ENCODE assay signal across 24 cellular contexts in genomic region chr22:50479686-50480085, GRCh38. TPM values are rescaled to one million over a fixed set of nuclear protein-coding genes. Genes with fewer than 3 reads are reported as not detected.
DNase-seq lines count a peak whose midpoint lies in the region; ATAC-seq lines count a peak whose summit lies in the region.
"Had no signal": no experiment of that assay in that cellular context is flagged by ENCODE, and none has a peak within 500 bp of the region (broad histone marks: within the 10 kb centered on the region; RNA-seq: fewer than 3 reads in every experiment).

No MANE protein-coding gene starts in this region.

- H3K27me3 ChIP-seq in CD4-positive, CD25-positive, alpha-beta regulatory T cell (ENCODE audit: control insufficient read depth, insufficient read depth, low read length), result no peaks in the 10 kb centered on the region
- no peaks in the 10 kb centered on the region for H3K27me3 ChIP-seq in CD8-positive, alpha-beta memory T cell (ENCODE audit: insufficient read depth, low read length, poor library complexity, severe bottlenecking)
- H3K27me3 ChIP-seq in naive thymus-derived CD4-positive, alpha-beta T cell (ENCODE audit: control insufficient read depth in 2 of 2, insufficient read depth in 2 of 2, low read length in 2 of 2), result no peaks in the 10 kb centered on the region

- H3K4me3 ChIP-seq in CD4-positive, CD25-positive, alpha-beta regulatory T cell (ENCODE audit: low read depth, low read length), result no peak overlapping the region
- H3K4me3 ChIP-seq in CD8-positive, alpha-beta memory T cell (ENCODE audit: low read length), result no peak overlapping the region
- H3K4me3 ChIP-seq in naive thymus-derived CD4-positive, alpha-beta T cell (ENCODE audit: low read length), result no peak overlapping the region
- H3K4me3 ChIP-seq: gastrocnemius medialis, mucosa of descending colon had no signal

- POLR2A ChIA-PET in CD8-positive, alpha-beta memory T cell (lab: Charles Lee), result interaction anchor here (1.0 kb wide), 1 partner anchor 10 kb away, joined by 3 read pairs; no protein-coding TSS in a partner anchor
- POLR2A ChIA-PET in activated CD8-positive, alpha-beta T cell treated with anti-CD3 and anti-CD28 coated beads, Interleukin-2, amount 10 ng/mL, durations not matched to agents 7 days and 5 days (lab: Charles Lee), result interaction anchor here (1.0 to 1.2 kb wide), 3 partner anchors 9 to 50 kb away, joined by 3 to 4 read pairs (median 4); partner anchors contain the start of genes SCO2 and TYMP
- POLR2A ChIA-PET in naive thymus-derived CD4-positive, alpha-beta T cell (lab: Charles Lee), result interaction anchor here (1.0 to 2.9 kb wide), 5 partner anchors 10 to 36 kb away, joined by 3 to 11 read pairs (median 4); partner anchors contain the start of genes LMF2 and NCAPH2

- H3K9me3 Mint-ChIP-seq in CD4-positive, CD25-positive, alpha-beta regulatory T cell, result no peaks in the 10 kb centered on the region
- H3K9me3 Mint-ChIP-seq in CD8-positive, alpha-beta memory T cell, result no peaks in the 10 kb centered on the region
- no peaks in the 10 kb centered on the region for H3K9me3 Mint-ChIP-seq in activated CD8-positive, alpha-beta T cell treated with anti-CD3 and anti-CD28 coated beads, Interleukin-2, amount 10 ng/mL, durations not matched to agents 7 days and 5 days (ENCODE audit: insufficient read depth)
- H3K9me3 Mint-ChIP-seq in naive thymus-derived CD4-positive, alpha-beta T cell, result no peaks in the 10 kb centered on the region

- DNase-seq in CD4-positive, CD25-positive, alpha-beta regulatory T cell, result no peak
- DNase-seq in CD8-positive, alpha-beta memory T cell, result no peak
- no peak for DNase-seq in activated CD8-positive, alpha-beta T cell treated with anti-CD3 and anti-CD28 coated beads, Interleukin-2, amount 10 ng/mL, durations not matched to agents 7 days and 5 days
- no peak for DNase-seq in naive thymus-derived CD4-positive, alpha-beta T cell
- DNase-seq in NCI-H128 (lab: John Stamatoyannopoulos, UW; ENCODE audit: unreplicated experiment) (no peak), NCI-H1694 (lab: John Stamatoyannopoulos, UW) (no peak)
- DNase-seq: activated CD4-positive, alpha-beta T cell treated with anti-CD3 and anti-CD28 coated beads for 48 hours; AML-193; dermis blood vessel endothelial cell; erythroblast; gastrocnemius medialis; GF-D8; MM.1S; NCI-H1930; NCI-H510A treated with DMSO at 0.1 percent for 48 hours; posterior cingulate gyrus; SHP77; stimulated activated CD4-positive, alpha-beta T cell treated with anti-CD3 and anti-CD28 coated beads, Interleukin-4, amount 100 ng/mL, for 1 hour; T1000 had no signal

- H3K27me3 Mint-ChIP-seq in CD4-positive, CD25-positive, alpha-beta regulatory T cell, result peaks cover 21% of the 10 kb centered on the region
- H3K27me3 Mint-ChIP-seq in CD8-positive, alpha-beta memory T cell, result no peaks in the 10 kb centered on the region
- peaks cover 21% of the 10 kb centered on the region for H3K27me3 Mint-ChIP-seq in activated CD8-positive, alpha-beta T cell treated with anti-CD3 and anti-CD28 coated beads, Interleukin-2, amount 10 ng/mL, durations not matched to agents 7 days and 5 days (ENCODE audit: low read depth)
- peaks cover 0 to 28% (median 0%) of the 10 kb centered on the region in 5 donors for H3K27me3 Mint-ChIP-seq in naive thymus-derived CD4-positive, alpha-beta T cell

- H3K4me1 Mint-ChIP-seq in CD4-positive, CD25-positive, alpha-beta regulatory T cell, result peaks cover 0 to 18% (median 7%) of the 10 kb centered on the region in 4 donors
- peaks cover 7 to 13% (median 9%) of the 10 kb centered on the region in 3 donors for H3K4me1 Mint-ChIP-seq in CD8-positive, alpha-beta memory T cell
- H3K4me1 Mint-ChIP-seq in activated CD8-positive, alpha-beta T cell treated with anti-CD3 and anti-CD28 coated beads, Interleukin-2, amount 10 ng/mL, durations not matched to agents 7 days and 5 days (ENCODE audit: low read depth), result peaks cover 21% of the 10 kb centered on the region
- H3K4me1 Mint-ChIP-seq in naive thymus-derived CD4-positive, alpha-beta T cell, result peaks cover 0 to 19% (median 10%) of the 10 kb centered on the region in 7 donors

- no peaks in the 10 kb centered on the region for H3K36me3 Mint-ChIP-seq in CD4-positive, CD25-positive, alpha-beta regulatory T cell
- H3K36me3 Mint-ChIP-seq in CD8-positive, alpha-beta memory T cell, result no peaks in the 10 kb centered on the region
- no peaks in the 10 kb centered on the region for H3K36me3 Mint-ChIP-seq in activated CD8-positive, alpha-beta T cell treated with anti-CD3 and anti-CD28 coated beads, Interleukin-2, amount 10 ng/mL, durations not matched to agents 7 days and 5 days (ENCODE audit: low read depth)
- H3K36me3 Mint-ChIP-seq in naive thymus-derived CD4-positive, alpha-beta T cell, result peaks cover 0 to 1% (median 0%) of the 10 kb centered on the region in 5 donors

- peak overlapping the region in 1 of 3 donors; percentile 31 for H3K27ac Mint-ChIP-seq in CD4-positive, CD25-positive, alpha-beta regulatory T cell
- H3K27ac Mint-ChIP-seq in CD8-positive, alpha-beta memory T cell, result peak overlapping the region in 5 of 8 donors; percentile 23 to 81 (median 52)
- H3K27ac Mint-ChIP-seq in activated CD8-positive, alpha-beta T cell treated with anti-CD3 and anti-CD28 coated beads, Interleukin-2, amount 10 ng/mL, durations not matched to agents 7 days and 5 days, result no peak overlapping the region
- peak overlapping the region in 4 of 9 donors; percentile 42 to 78 (median 72) for H3K27ac Mint-ChIP-seq in naive thymus-derived CD4-positive, alpha-beta T cell

- H3K4me3 Mint-ChIP-seq in CD4-positive, CD25-positive, alpha-beta regulatory T cell, result peak overlapping the region; percentile 59 to 86 (median 80)
- peak overlapping the region; percentile 7 to 85 (median 72) for H3K4me3 Mint-ChIP-seq in CD8-positive, alpha-beta memory T cell
- peak overlapping the region; percentile 62 for H3K4me3 Mint-ChIP-seq in activated CD8-positive, alpha-beta T cell treated with anti-CD3 and anti-CD28 coated beads, Interleukin-2, amount 10 ng/mL, durations not matched to agents 7 days and 5 days
- H3K4me3 Mint-ChIP-seq in naive thymus-derived CD4-positive, alpha-beta T cell, result peak overlapping the region in 9 of 10 donors; percentile 65 to 85 (median 74)

- ATAC-seq in CD4-positive, CD25-positive, alpha-beta regulatory T cell (ENCODE audit: low read depth in 2 of 2), result no peak
- ATAC-seq in activated CD8-positive, alpha-beta T cell treated with anti-CD3 and anti-CD28 coated beads, Interleukin-2, amount 10 ng/mL, durations not matched to agents 7 days and 5 days, result no peak
- ATAC-seq in naive thymus-derived CD4-positive, alpha-beta T cell, result no peak
- no peak for ATAC-seq in GM18870 (IDR thresholded peaks at IDR 0.05; ENCODE audit: unreplicated experiment)
- ATAC-seq: gastrocnemius medialis, HepG2, mucosa of descending colon had no signal

- H3K4me1 ChIP-seq in CD4-positive, CD25-positive, alpha-beta regulatory T cell (ENCODE audit: control insufficient read depth, insufficient read depth, low read length, poor library complexity, severe bottlenecking), result peaks cover 26% of the 10 kb centered on the region
- peaks cover 5% of the 10 kb centered on the region for H3K4me1 ChIP-seq in CD8-positive, alpha-beta memory T cell (ENCODE audit: insufficient read depth, low read length)
- peaks cover 7 to 8% of the 10 kb centered on the region in 2 donors for H3K4me1 ChIP-seq in naive thymus-derived CD4-positive, alpha-beta T cell (ENCODE audit: control insufficient read depth in 2 of 2, insufficient read depth in 2 of 2, low read length in 2 of 2)

- intact Hi-C loops in naive thymus-derived CD4-positive, alpha-beta T cell (cut with micrococcal nuclease), result loop anchor here in 1 of 2 donors (10.0 kb wide), 1 partner anchor 205 kb away; the partner anchor contains the start of gene MAPK11

- no peaks in the 10 kb centered on the region for H3K9me3 ChIP-seq in CD4-positive, CD25-positive, alpha-beta regulatory T cell (ENCODE audit: control insufficient read depth in 2 of 2, low read length in 2 of 2)
- H3K9me3 ChIP-seq in CD8-positive, alpha-beta memory T cell (ENCODE audit: low read length), result no peaks in the 10 kb centered on the region
- H3K9me3 ChIP-seq in naive thymus-derived CD4-positive, alpha-beta T cell (ENCODE audit: control insufficient read depth in 2 of 3, low read length in 3 of 3), result no peaks in the 10 kb centered on the region
- H3K9me3 ChIP-seq: gastrocnemius medialis, mucosa of descending colon had no signal

- no peak overlapping the region for H3K27ac ChIP-seq in CD4-positive, CD25-positive, alpha-beta regulatory T cell (ENCODE audit: insufficient read depth, low read length, poor library complexity, severe bottlenecking)
- H3K27ac ChIP-seq in CD8-positive, alpha-beta memory T cell (ENCODE audit: low read depth, low read length), result no peak overlapping the region
- H3K27ac ChIP-seq in naive thymus-derived CD4-positive, alpha-beta T cell (ENCODE audit: low read depth, low read length), result no peak overlapping the region
- H3K27ac ChIP-seq: gastrocnemius medialis had no signal

- no peaks in the 10 kb centered on the region for H3K36me3 ChIP-seq in CD4-positive, CD25-positive, alpha-beta regulatory T cell (ENCODE audit: control insufficient read depth, insufficient read depth, low read length)
- H3K36me3 ChIP-seq in CD8-positive, alpha-beta memory T cell (ENCODE audit: insufficient read depth, low read length), result no peaks in the 10 kb centered on the region
- H3K36me3 ChIP-seq in naive thymus-derived CD4-positive, alpha-beta T cell (ENCODE audit: control insufficient read depth in 2 of 3, insufficient read depth in 3 of 3, low read length in 3 of 3), result peaks cover 0 to 3% (median 0%) of the 10 kb centered on the region in 3 experiments
- H3K36me3 ChIP-seq: gastrocnemius medialis had no signal

- CTCF ChIA-PET in CD8-positive, alpha-beta memory T cell (lab: Charles Lee), result interaction anchor here (0.7 to 2.1 kb wide), 4 partner anchors 10 to 138 kb away, joined by 3 to 6 read pairs (median 4); partner anchors contain the start of gene SCO2
- CTCF ChIA-PET in activated CD8-positive, alpha-beta T cell treated with anti-CD3 and anti-CD28 coated beads, Interleukin-2, amount 10 ng/mL, durations not matched to agents 7 days and 5 days (lab: Charles Lee), result interaction anchor here (2.5 kb wide), 1 partner anchor 18 kb away, joined by 16 read pairs; no protein-coding TSS in a partner anchor
- CTCF ChIA-PET in naive thymus-derived CD4-positive, alpha-beta T cell (lab: Charles Lee), result interaction anchor here (0.5 to 1.3 kb wide), 3 partner anchors 10 to 88 kb away, joined by 3 to 5 read pairs (median 3); no protein-coding TSS in a partner anchor

RNA-seq across cellular contexts. Expression of gene ADM2, which starts 1.7 kb away (rescaled TPM):
- 1.9 TPM for total RNA-seq in CD4-positive, CD25-positive, alpha-beta regulatory T cell
- under 1 TPM; 0.06 to 0.95 (median 0.28) TPM for polyA plus RNA-seq in CD4-positive, CD25-positive, alpha-beta regulatory T cell
- 1 to 10 TPM; 3.4 to 3.5 TPM for total RNA-seq in CD8-positive, alpha-beta memory T cell
- polyA plus RNA-seq in CD8-positive, alpha-beta memory T cell, result 0.24 TPM
- total RNA-seq in activated CD8-positive, alpha-beta T cell treated with anti-CD3 and anti-CD28 coated beads, Interleukin-2, amount 10 ng/mL, durations not matched to agents 7 days and 5 days, result 1 to 10 TPM; 4.1 to 4.2 TPM
- 1 to 10 TPM; 1.3 to 4.5 (median 4.0) TPM for total RNA-seq in naive thymus-derived CD4-positive, alpha-beta T cell
- under 1 TPM; 0.24 to 0.44 TPM for polyA plus RNA-seq in naive thymus-derived CD4-positive, alpha-beta T cell

RNA-seq across cellular contexts. Expression of gene SBF1, which starts 4.9 kb away (rescaled TPM):
- 220 TPM for total RNA-seq in CD4-positive, CD25-positive, alpha-beta regulatory T cell
- polyA plus RNA-seq in CD4-positive, CD25-positive, alpha-beta regulatory T cell, result 10 to 100 TPM; 16.2 to 29.7 (median 17.6) TPM
- total RNA-seq in CD8-positive, alpha-beta memory T cell, result 100 to 1,000 TPM; 144 to 150 TPM
- polyA plus RNA-seq in CD8-positive, alpha-beta memory T cell, result 43.8 TPM
- 100 to 1,000 TPM; 177 to 183 TPM for total RNA-seq in activated CD8-positive, alpha-beta T cell treated with anti-CD3 and anti-CD28 coated beads, Interleukin-2, amount 10 ng/mL, durations not matched to agents 7 days and 5 days
- 100 to 1,000 TPM; 161 to 209 (median 181) TPM for total RNA-seq in naive thymus-derived CD4-positive, alpha-beta T cell
- 10 to 100 TPM; 15.2 to 40.2 TPM for polyA plus RNA-seq in naive thymus-derived CD4-positive, alpha-beta T cell

RNA-seq across cellular contexts. Expression of gene MIOX, which starts 7.0 kb away (rescaled TPM):
- total RNA-seq in CD4-positive, CD25-positive, alpha-beta regulatory T cell, result not detected
- not detected for polyA plus RNA-seq in CD4-positive, CD25-positive, alpha-beta regulatory T cell
- total RNA-seq in CD8-positive, alpha-beta memory T cell, result under 1 TPM in 1 of 2 experiments, not detected in 1; 0.31 TPM
- not detected for polyA plus RNA-seq in CD8-positive, alpha-beta memory T cell
- under 1 TPM in 1 of 2 experiments, not detected in 1; 0.40 TPM for total RNA-seq in activated CD8-positive, alpha-beta T cell treated with anti-CD3 and anti-CD28 coated beads, Interleukin-2, amount 10 ng/mL, durations not matched to agents 7 days and 5 days
- total RNA-seq in naive thymus-derived CD4-positive, alpha-beta T cell, result under 1 TPM in 1 of 5 experiments, not detected in 4; 0.22 TPM
- not detected for polyA plus RNA-seq in naive thymus-derived CD4-positive, alpha-beta T cell
- total RNA-seq: dermis blood vessel endothelial cell, gastrocnemius medialis, mucosa of descending colon, skeletal muscle tissue, temporal lobe had no signal

RNA-seq across cellular contexts. Expression of gene LMF2, which starts 27.8 kb away (rescaled TPM):
- total RNA-seq in CD4-positive, CD25-positive, alpha-beta regulatory T cell, result 113 TPM
- polyA plus RNA-seq in CD4-positive, CD25-positive, alpha-beta regulatory T cell, result 10 to 100 TPM; 21.5 to 24.2 (median 21.7) TPM
- 10 to 100 TPM; 88.6 to 89.4 TPM for total RNA-seq in CD8-positive, alpha-beta memory T cell
- 33.6 TPM for polyA plus RNA-seq in CD8-positive, alpha-beta memory T cell
- total RNA-seq in activated CD8-positive, alpha-beta T cell treated with anti-CD3 and anti-CD28 coated beads, Interleukin-2, amount 10 ng/mL, durations not matched to agents 7 days and 5 days, result 100 to 1,000 TPM; 119 to 132 TPM
- total RNA-seq in naive thymus-derived CD4-positive, alpha-beta T cell, result 100 to 1,000 TPM; 101 to 133 (median 118) TPM
- 10 to 100 TPM; 15.0 to 25.5 TPM for polyA plus RNA-seq in naive thymus-derived CD4-positive, alpha-beta T cell

RNA-seq across cellular contexts. Expression of gene NCAPH2, which starts 28.3 kb away (rescaled TPM):
- 112 TPM for total RNA-seq in CD4-positive, CD25-positive, alpha-beta regulatory T cell
- polyA plus RNA-seq in CD4-positive, CD25-positive, alpha-beta regulatory T cell, result 10 to 100 TPM; 35.8 to 43.6 (median 39.8) TPM
- total RNA-seq in CD8-positive, alpha-beta memory T cell, result 100 to 1,000 TPM; 155 to 165 TPM
- polyA plus RNA-seq in CD8-positive, alpha-beta memory T cell, result 36.5 TPM
- 100 to 1,000 TPM; 146 to 150 TPM for total RNA-seq in activated CD8-positive, alpha-beta T cell treated with anti-CD3 and anti-CD28 coated beads, Interleukin-2, amount 10 ng/mL, durations not matched to agents 7 days and 5 days
- 100 to 1,000 TPM in 2 of 5 experiments, 10 to 100 TPM in 3; 74.3 to 135 (median 91.1) TPM for total RNA-seq in naive thymus-derived CD4-positive, alpha-beta T cell
- 10 to 100 TPM; 37.8 to 46.6 TPM for polyA plus RNA-seq in naive thymus-derived CD4-positive, alpha-beta T cell
